ENCODE assay signal across 13 cellular contexts in genomic region chr5:158154226-158155005, GRCh38.
DNase-seq lines count a peak whose midpoint lies in the region; ATAC-seq and TF ChIP-seq lines count a peak whose summit lies in the region.
"Had no signal": no experiment of that assay in that cellular context is flagged by ENCODE, and none has a peak within 500 bp of the region (broad histone marks: within the 10 kb centered on the region; RNA-seq: fewer than 3 reads in every experiment).

No MANE protein-coding gene starts in this region.

- H3F3A ChIP-seq in GM23248 (ENCODE audit: insufficient read depth): 0 out of 2 replicates have a peak, but pooled peaks cover 10% of the 10 kb centered on the region

- no peak overlapping the region for H3K27ac ChIP-seq in GM23248
- H3K27ac ChIP-seq in gastrocnemius medialis: no peak overlapping the region

- in situ Hi-C loops in GM23248 (cut with MboI) (no loop called here), gastrocnemius medialis (cut with MboI; ENCODE audit: low sequenced_read_pairs in 4 of 4) (no loop called here)

- H3K4me1 ChIP-seq in GM23248 (ENCODE audit: insufficient read depth) (peaks cover 22% of the 10 kb centered on the region), gastrocnemius medialis (no peaks in the 10 kb centered on the region)

- DNase-seq in GM23248 (peak; percentile 90), amniotic epithelial cell (ENCODE audit: low read depth) (peak; percentile 88), glomerular visceral epithelial cell (ENCODE audit: extremely low spot score) (peak; percentile 52), gastrocnemius medialis (peak; percentile 52 to 62), NCI-H128 (lab: John Stamatoyannopoulos, UW; ENCODE audit: unreplicated experiment) (no peak), hippocampal formation (lab: John Stamatoyannopoulos, UW) (no peak)
- no peak for DNase-seq in stimulated activated CD4-positive, alpha-beta T cell treated with anti-CD3 and anti-CD28 coated beads, Interleukin-4, amount 100 ng/mL, for 4 hours
- DNase-seq: DMS153; effector CD8-positive, alpha-beta T cell; NCI-H1048; retina had no signal

- intact Hi-C loops in gastrocnemius medialis (cut with DNase I; ENCODE audit: low total_unique reads): no loop called here

- peak overlapping the region; percentile 27 for H3K4me2 ChIP-seq in GM23248 (ENCODE audit: unreplicated experiment)

- 11 to 16% methylated on average over 3 of the region's 3 CpGs for WGBS in GM23248 (ENCODE audit: low coverage in 1 of 2, low lambda C conversion rate in 2 of 2, missing lambda C conversion rate in 2 of 2), 2 experiments

- no peak for TF ChIP-seq POLR2A in gastrocnemius medialis (IDR thresholded peaks at IDR 0.05)

- no peak for TF ChIP-seq CTCF in gastrocnemius medialis (IDR thresholded peaks at IDR 0.05 in 4 of 5, conservative IDR thresholded peaks at IDR 0.05 in 1 of 5)

- no peaks in the 10 kb centered on the region for H4K20me1 ChIP-seq in GM23248 (ENCODE audit: insufficient read depth)

- H3K36me3 ChIP-seq in GM23248 (ENCODE audit: low read depth) (no peaks in the 10 kb centered on the region), gastrocnemius medialis (no peaks in the 10 kb centered on the region)

- ATAC-seq in gastrocnemius medialis (peak; percentile 86 to 93), GM19351 (IDR thresholded peaks at IDR 0.05; ENCODE audit: unreplicated experiment) (no peak)
- ATAC-seq: activated T-helper 17 cell treated with anti-CD3 and anti-CD28 coated beads, Interleukin-2, amount 50 U/mL, for 72 hours had no signal

- no peak overlapping the region for H3K4me3 ChIP-seq in GM23248
- H3K4me3 ChIP-seq in gastrocnemius medialis: no peak overlapping the region

- H2AFZ ChIP-seq in GM23248: no peak overlapping the region

- H3K9ac ChIP-seq in GM23248: no peak overlapping the region

- H3K79me2 ChIP-seq in GM23248 (ENCODE audit: insufficient read depth): no peaks in the 10 kb centered on the region

- H3K27me3 ChIP-seq in GM23248 (replicated peaks; ENCODE audit: insufficient read depth) (no peaks in the 10 kb centered on the region), gastrocnemius medialis (no peaks in the 10 kb centered on the region)

- H3K9me2 ChIP-seq in GM23248 (ENCODE audit: insufficient read depth): no peaks in the 10 kb centered on the region; the same call in 1 of the 2 replicates

- no peaks in the 10 kb centered on the region for H3K9me3 ChIP-seq in GM23248 (ENCODE audit: low read depth)
- no peaks in the 10 kb centered on the region for H3K9me3 ChIP-seq in gastrocnemius medialis

Comparison
In these comparisons a context has a peak if more than half of its experiments do, and no peak if none do; other contexts are left out.
1. DNase-seq: peak in GM23248 (single experiment), amniotic epithelial cell (single experiment), glomerular visceral epithelial cell (single experiment) and gastrocnemius medialis (2 of 2); none in stimulated activated CD4-positive, alpha-beta T cell treated with anti-CD3 and anti-CD28 coated beads, Interleukin-4, amount 100 ng/mL, for 4 hours (0 of 2), NCI-H128 (single experiment) and hippocampal formation (0 of 2).